8 cellular contexts compared by ENCODE assay signal in the genomic region with DNA sequence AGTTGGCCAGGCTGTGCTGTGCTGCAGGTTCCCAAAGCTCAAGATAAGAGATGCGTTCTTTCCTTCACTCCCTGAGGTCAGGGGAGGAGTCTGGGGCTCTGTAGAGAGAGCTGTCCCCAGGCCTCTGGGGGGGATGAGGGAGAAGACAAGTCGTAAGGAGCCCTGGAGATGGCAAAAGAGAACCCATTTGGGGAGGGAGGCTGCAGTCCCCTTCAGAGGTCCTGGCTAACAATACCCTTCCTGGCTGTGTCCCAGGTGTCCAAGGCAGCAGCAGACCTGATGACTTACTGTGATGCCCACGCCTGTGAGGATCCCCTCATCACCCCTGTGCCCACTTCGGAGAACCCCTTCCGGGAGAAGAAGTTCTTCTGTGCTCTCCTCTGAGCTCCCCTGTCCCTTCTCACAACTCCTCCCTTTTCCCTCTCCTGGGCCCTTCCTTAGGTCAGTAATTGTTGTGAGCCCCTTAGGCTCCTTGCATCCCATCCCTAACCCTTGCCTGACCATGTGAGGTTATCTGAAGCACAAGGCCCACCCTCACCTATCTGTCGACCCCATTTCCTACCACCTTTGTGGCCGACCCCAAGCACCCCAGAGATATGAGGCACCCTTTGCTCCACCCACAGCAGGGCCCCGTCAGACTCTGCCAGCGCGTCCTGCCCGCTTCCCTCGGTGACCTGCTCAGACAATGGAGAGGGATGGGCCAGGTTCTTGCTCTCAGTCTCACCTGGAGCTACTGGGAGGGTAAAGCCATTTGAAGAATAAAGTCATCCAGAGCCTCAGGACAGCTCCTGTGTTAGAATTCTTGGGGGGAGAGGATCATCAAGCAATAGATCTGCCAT. TPM values are rescaled to one million over a fixed set of nuclear protein-coding genes. Genes with fewer than 3 reads are reported as not detected.
DNase-seq lines count a peak whose midpoint lies in the region; ATAC-seq and TF ChIP-seq lines count a peak whose summit lies in the region.

No MANE protein-coding gene starts in this region.

- H3K9me3 Mint-ChIP-seq in naive thymus-derived CD8-positive, alpha-beta T cell = no peaks in the 10 kb centered on the region

- WGBS in ectodermal cell, 2 experiments = 42 to 43% methylated on average over 12 of the region's 12 CpGs
- 32 to 33% methylated on average over 12 of the region's 12 CpGs for WGBS in upper lobe of left lung, 2 donors

- H3K36me3 ChIP-seq in ectodermal cell (ENCODE audit: control insufficient read depth, insufficient read depth, low read length) (peaks cover 27% of the 10 kb centered on the region), upper lobe of left lung (peaks cover 4 to 32% (median 24%) of the 10 kb centered on the region in 4 donors), HAP-1 (replicated peaks) (peaks cover 81% of the 10 kb centered on the region)

- H3K9me3 ChIP-seq in ectodermal cell (ENCODE audit: control insufficient read depth, low read length) = no peaks in the 10 kb centered on the region
- no peaks in the 10 kb centered on the region for H3K9me3 ChIP-seq in upper lobe of left lung
- H3K9me3 ChIP-seq in HAP-1 = no peaks in the 10 kb centered on the region

- TF ChIP-seq CTCF in upper lobe of left lung (IDR thresholded peaks at IDR 0.05) = no peak

- no peak overlapping the region for H3K27ac ChIP-seq in ectodermal cell (ENCODE audit: insufficient read depth, low read depth, low read length, poor library complexity, severe bottlenecking)
- peak overlapping the region; percentile 93 to 98 (median 95) for H3K27ac ChIP-seq in upper lobe of left lung

- ATAC-seq in activated CD4-positive, CD25-positive, alpha-beta regulatory T cell treated with anti-CD3 and anti-CD28 coated beads, Interleukin-2, amount 50 U/mL, for 24 hours = peak; percentile 12 to 14
- peak; percentile 38 to 43 for ATAC-seq in naive thymus-derived CD8-positive, alpha-beta T cell
- no peak for ATAC-seq in upper lobe of left lung (ENCODE audit: low FRiP score in 2 of 2)

- no peaks in the 10 kb centered on the region for H3K27me3 Mint-ChIP-seq in naive thymus-derived CD8-positive, alpha-beta T cell

- peak; percentile 62 for DNase-seq in NCI-H2196 treated with DMSO at 0.1 percent for 48 hours (lab: John Stamatoyannopoulos, UW; ENCODE audit: unreplicated experiment)
- DNase-seq in NCI-H2196 (lab: John Stamatoyannopoulos, UW; ENCODE audit: unreplicated experiment) = no peak
- DNase-seq in naive thymus-derived CD8-positive, alpha-beta T cell = peak in 6 of 10 donors; percentile 40 to 85 (median 54)
- DNase-seq in upper lobe of left lung = peak in 1 of 2 donors; percentile 43
- no peak for DNase-seq in HAP-1 (ENCODE audit: low spot score in 2 of 2)
- DNase-seq in NCI-H1694 (lab: John Stamatoyannopoulos, UW) = no peak

- POLR2A ChIA-PET in naive thymus-derived CD8-positive, alpha-beta T cell (lab: Charles Lee) = interaction anchor here (0.6 to 14.8 kb wide), 38 partner anchors 10 to 1560 kb away, joined by 3 to 263 read pairs (median 8); a partner anchor contains a TSS

- H3K4me3 Mint-ChIP-seq in naive thymus-derived CD8-positive, alpha-beta T cell = peak overlapping the region; percentile 88 to 98 (median 95)

- TF ChIP-seq EP300 in upper lobe of left lung (IDR thresholded peaks at IDR 0.05) = no peak

- in situ Hi-C loops in HAP-1 (cut with MboI; ENCODE audit: low sequenced_read_pairs) = no loop called here

- peaks cover 31% of the 10 kb centered on the region for H3K4me1 ChIP-seq in ectodermal cell (ENCODE audit: control insufficient read depth, insufficient read depth, low read length)
- peaks cover 37 to 53% (median 41%) of the 10 kb centered on the region in 4 donors for H3K4me1 ChIP-seq in upper lobe of left lung
- H3K4me1 ChIP-seq in HAP-1 = peaks cover 11% of the 10 kb centered on the region

- H3K27ac Mint-ChIP-seq in naive thymus-derived CD8-positive, alpha-beta T cell = peak overlapping the region; percentile 97 to 100 (median 99)

- H3K27me3 ChIP-seq in ectodermal cell (ENCODE audit: control insufficient read depth, insufficient read depth, low read length, poor library complexity, severe bottlenecking) = no peaks in the 10 kb centered on the region
- no peaks in the 10 kb centered on the region for H3K27me3 ChIP-seq in upper lobe of left lung
- no peaks in the 10 kb centered on the region for H3K27me3 ChIP-seq in HAP-1 (ENCODE audit: low read depth)

- H3K4me1 Mint-ChIP-seq in naive thymus-derived CD8-positive, alpha-beta T cell = peaks cover 25 to 67% (median 56%) of the 10 kb centered on the region in 4 donors

- no peak for TF ChIP-seq POLR2A in upper lobe of left lung (IDR thresholded peaks at IDR 0.05)

- peaks cover 4 to 33% (median 5%) of the 10 kb centered on the region in 3 donors for H3K36me3 Mint-ChIP-seq in naive thymus-derived CD8-positive, alpha-beta T cell

- peak overlapping the region; percentile 32 for H3K4me3 ChIP-seq in ectodermal cell (ENCODE audit: insufficient read depth, low read depth, low read length)
- H3K4me3 ChIP-seq in upper lobe of left lung = peak overlapping the region; percentile 49 to 66 (median 54)
- H3K4me3 ChIP-seq in HAP-1 = no peak overlapping the region

RNA-seq across cellular contexts. Expression of a gene that starts 1.2 kb away (rescaled TPM):
- 5.8 TPM for polyA plus RNA-seq in ectodermal cell (2013, experiment 1 of 4)
- 4.2 TPM for polyA plus RNA-seq in ectodermal cell (2013, experiment 2 of 4)
- 6.1 TPM for polyA plus RNA-seq in ectodermal cell (2013, experiment 3 of 4)
- polyA plus RNA-seq in ectodermal cell (2013, experiment 4 of 4) = 4.6 TPM
- total RNA-seq in naive thymus-derived CD8-positive, alpha-beta T cell = not detected
- under 1 TPM in 1 of 3 donors, not detected in 2; 0.27 TPM for polyA plus RNA-seq in naive thymus-derived CD8-positive, alpha-beta T cell
- not detected for total RNA-seq in upper lobe of left lung

RNA-seq across cellular contexts. Expression of a gene that starts 1.4 kb away (rescaled TPM):
- polyA plus RNA-seq in ectodermal cell (2013, experiment 1 of 4) = 65.6 TPM
- 78.7 TPM for polyA plus RNA-seq in ectodermal cell (2013, experiment 2 of 4)
- polyA plus RNA-seq in ectodermal cell (2013, experiment 3 of 4) = 80.1 TPM
- 97.6 TPM for polyA plus RNA-seq in ectodermal cell (2013, experiment 4 of 4)
- 10 to 100 TPM; 37.0 to 50.7 TPM for total RNA-seq in naive thymus-derived CD8-positive, alpha-beta T cell
- polyA plus RNA-seq in naive thymus-derived CD8-positive, alpha-beta T cell = 10 to 100 TPM; 58.2 to 65.0 (median 58.8) TPM
- 100 to 1,000 TPM in 2 of 6 donors, 10 to 100 TPM in 4; 75.5 to 198 (median 87.5) TPM for total RNA-seq in upper lobe of left lung

RNA-seq across cellular contexts. Expression of a gene that starts 18.6 kb away (rescaled TPM):
- 65.0 TPM for polyA plus RNA-seq in ectodermal cell (2013, experiment 1 of 4)
- 70.0 TPM for polyA plus RNA-seq in ectodermal cell (2013, experiment 2 of 4)
- 47.4 TPM for polyA plus RNA-seq in ectodermal cell (2013, experiment 3 of 4)
- 50.8 TPM for polyA plus RNA-seq in ectodermal cell (2013, experiment 4 of 4)
- total RNA-seq in naive thymus-derived CD8-positive, alpha-beta T cell = 10 to 100 TPM; 81.6 to 84.0 TPM
- 1 to 10 TPM in 2 of 3 donors, under 1 TPM in 1; 0.99 to 3.0 (median 1.0) TPM for polyA plus RNA-seq in naive thymus-derived CD8-positive, alpha-beta T cell
- 10 to 100 TPM; 23.9 to 76.5 (median 46.3) TPM for total RNA-seq in upper lobe of left lung

RNA-seq across cellular contexts. Expression of a gene that starts 19.3 kb away (rescaled TPM):
- not detected for polyA plus RNA-seq in ectodermal cell (2013, experiment 1 of 4)
- polyA plus RNA-seq in ectodermal cell (2013, experiment 2 of 4) = 0.14 TPM
- polyA plus RNA-seq in ectodermal cell (2013, experiment 3 of 4) = 0.16 TPM
- polyA plus RNA-seq in ectodermal cell (2013, experiment 4 of 4) = 0.12 TPM
- total RNA-seq in naive thymus-derived CD8-positive, alpha-beta T cell = under 1 TPM in 1 of 2 experiments, not detected in 1; 0.36 TPM
- polyA plus RNA-seq in naive thymus-derived CD8-positive, alpha-beta T cell = not detected
- 1 to 10 TPM in 5 of 6 donors, under 1 TPM in 1; 0.61 to 6.4 (median 1.8) TPM for total RNA-seq in upper lobe of left lung

RNA-seq across cellular contexts. Expression of a gene that starts 19.6 kb away (rescaled TPM):
- polyA plus RNA-seq in ectodermal cell (2013, experiment 1 of 4) = 55.7 TPM
- 42.1 TPM for polyA plus RNA-seq in ectodermal cell (2013, experiment 2 of 4)
- polyA plus RNA-seq in ectodermal cell (2013, experiment 3 of 4) = 49.9 TPM
- 52.5 TPM for polyA plus RNA-seq in ectodermal cell (2013, experiment 4 of 4)
- total RNA-seq in naive thymus-derived CD8-positive, alpha-beta T cell = 10 to 100 TPM; 46.1 to 47.6 TPM
- polyA plus RNA-seq in naive thymus-derived CD8-positive, alpha-beta T cell = 10 to 100 TPM in 2 of 3 donors, 1 to 10 TPM in 1; 8.5 to 18.8 (median 15.4) TPM
- 10 to 100 TPM; 18.9 to 31.5 (median 28.6) TPM for total RNA-seq in upper lobe of left lung

Comparison
In these comparisons a context has a peak if more than half of its experiments do, and no peak if none do; other contexts are left out.
1. DNase-seq: peak in NCI-H2196 treated with DMSO at 0.1 percent for 48 hours (single experiment) and naive thymus-derived CD8-positive, alpha-beta T cell (6 of 10); none in NCI-H2196 (single experiment), HAP-1 (0 of 2) and NCI-H1694 (single experiment).
2. ATAC-seq: peak in activated CD4-positive, CD25-positive, alpha-beta regulatory T cell treated with anti-CD3 and anti-CD28 coated beads, Interleukin-2, amount 50 U/mL, for 24 hours (2 of 2) and naive thymus-derived CD8-positive, alpha-beta T cell (2 of 2); none in upper lobe of left lung (0 of 2).